In the genomic region with DNA sequence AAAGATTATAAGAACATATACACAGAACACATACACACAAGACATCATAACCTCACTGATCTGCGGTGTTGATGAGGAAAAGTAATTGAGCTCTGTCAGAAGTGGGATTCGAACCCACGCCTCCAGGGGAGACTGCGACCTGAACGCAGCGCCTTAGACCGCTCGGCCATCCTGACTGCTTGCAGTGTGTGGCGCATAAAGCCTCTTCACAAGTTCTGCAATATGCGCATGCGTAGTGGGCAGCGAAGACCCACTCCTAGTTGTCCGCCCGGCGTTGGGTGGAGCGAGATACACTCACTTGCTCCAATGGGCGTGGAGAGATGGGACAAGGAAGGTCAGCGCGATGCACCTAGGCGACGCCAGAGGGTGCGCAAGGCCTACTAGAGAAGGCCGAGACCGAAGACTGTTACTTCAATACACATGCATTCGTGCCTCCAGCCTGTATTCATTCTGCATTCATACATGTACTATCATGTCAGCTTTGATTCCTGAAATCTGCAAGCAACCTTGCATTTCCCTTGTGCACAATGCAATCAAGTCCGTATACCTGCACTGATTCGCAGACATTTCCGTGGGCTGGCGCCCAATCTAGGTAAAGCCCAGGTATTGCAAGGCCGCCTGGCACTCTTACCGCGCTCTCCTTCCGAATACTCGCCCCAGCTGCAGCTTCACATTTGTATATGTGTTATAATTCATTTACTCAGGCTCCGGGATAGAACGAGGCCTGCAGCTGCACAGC, we compare ENCODE assay signal across 8 cellular contexts. TPM values are rescaled to one million over a fixed set of nuclear protein-coding genes. Genes with fewer than 3 reads are reported as not detected.
A peak's percentile ranks its signal among the peaks of the same experiment; 100 is the strongest.
DNase-seq lines count a peak whose midpoint lies in the region; TF ChIP-seq lines count a peak whose summit lies in the region.

No MANE protein-coding gene starts in this region.

- H3K36me3 Mint-ChIP-seq in nephron (ENCODE audit: low read depth) = no peaks in the 10 kb centered on the region

- DNase-seq in G401 (ENCODE audit: low spot score) = peak; percentile 99
- DNase-seq in HCEC 1CT = peak; percentile 96
- DNase-seq in MG63 = peak; percentile 99
- peak; percentile 100 for DNase-seq in activated effector memory CD4-positive, alpha-beta T cell treated with anti-CD3 and anti-CD28 coated beads, Interleukin-2, amount 50 U/mL, for 16 hours
- peak; percentile 99 for DNase-seq in fibroblast of villous mesenchyme (ENCODE audit: low read depth)
- peak; percentile 96 for DNase-seq in stimulated activated naive CD4-positive, alpha-beta T cell treated with Interleukin-2 at 50 U/mL for 16 hours (lab: John Stamatoyannopoulos, UW)

- no peak overlapping the region for H3K27ac Mint-ChIP-seq in nephron

- in situ Hi-C loops in G401 (cut with HindIII; ENCODE audit: low sequenced_read_pairs) = no loop called here

- H3K9me3 Mint-ChIP-seq in nephron = no peaks in the 10 kb centered on the region

- no peak overlapping the region for H3K4me3 Mint-ChIP-seq in nephron

- peak; percentile 96 for TF ChIP-seq CTCF in fibroblast of villous mesenchyme (IDR thresholded peaks at IDR 0.05; ENCODE audit: insufficient read depth, low read depth, low read length)
- TF ChIP-seq CTCF in nephron (IDR thresholded peaks at IDR 0.05; ENCODE audit: unreplicated experiment in 3 of 3) = peak; percentile 95 to 97 (median 96)

- H3K4me3 ChIP-seq in MG63 = peak overlapping the region; percentile 58
- H3K4me3 ChIP-seq in fibroblast of villous mesenchyme (ENCODE audit: low read depth, low read length) = peak overlapping the region; percentile 62

- H3K9me3 ChIP-seq in MG63 = no peaks in the 10 kb centered on the region

- peaks cover 4% of the 10 kb centered on the region for H3K27me3 Mint-ChIP-seq in nephron (ENCODE audit: low read depth)

- TF ChIP-seq POLR2A in Raji (IDR thresholded peaks at IDR 0.05; ENCODE audit: insufficient read depth, low read depth, low read length) = peak; percentile 43; the same call in 1 of the 2 replicates

- no peaks in the 10 kb centered on the region for H3K36me3 ChIP-seq in MG63

- no peaks in the 10 kb centered on the region for H3K4me1 Mint-ChIP-seq in nephron

- H3K27me3 ChIP-seq in MG63 = no peaks in the 10 kb centered on the region

RNA-seq across cellular contexts. Expression of gene PLLP, which starts 16.1 kb away (rescaled TPM):
- 1.5 and 2.7 TPM in 2 replicates for total RNA-seq in G401 (2014; rRNA removed; shearing (Covaris generic))
- total RNA-seq in MG63 (2014; rRNA removed; shearing (Covaris generic); ENCODE audit: low replicate concordance) = not detected in 2 replicates
- total RNA-seq in fibroblast of villous mesenchyme = under 0.01 TPM in 1 of 2 replicates, not detected in the other

RNA-seq across cellular contexts. Expression of gene ARL2BP, which starts 55.5 kb away (rescaled TPM):
- total RNA-seq in G401 (2014; rRNA removed; shearing (Covaris generic)) = 79.4 and 98.0 TPM in 2 replicates
- total RNA-seq in MG63 (2014; rRNA removed; shearing (Covaris generic); ENCODE audit: low replicate concordance) = 352 and 467 TPM in 2 replicates
- 91.2 and 134 TPM in 2 replicates for total RNA-seq in fibroblast of villous mesenchyme

RNA-seq across cellular contexts. Expression of gene CCL22, which starts 58.0 kb away (rescaled TPM):
- not detected in 2 replicates for total RNA-seq in G401 (2014; rRNA removed; shearing (Covaris generic))
- not detected in 2 replicates for total RNA-seq in MG63 (2014; rRNA removed; shearing (Covaris generic); ENCODE audit: low replicate concordance)
- not detected in 2 replicates for total RNA-seq in fibroblast of villous mesenchyme

Comparison
In these comparisons a context has a peak if more than half of its experiments do, and no peak if none do; other contexts are left out.
1. Peak in every context shown above with its lines: DNase-seq and H3K4me3 ChIP-seq.